ENCODE assay signal across 11 cellular contexts in the genomic region with DNA sequence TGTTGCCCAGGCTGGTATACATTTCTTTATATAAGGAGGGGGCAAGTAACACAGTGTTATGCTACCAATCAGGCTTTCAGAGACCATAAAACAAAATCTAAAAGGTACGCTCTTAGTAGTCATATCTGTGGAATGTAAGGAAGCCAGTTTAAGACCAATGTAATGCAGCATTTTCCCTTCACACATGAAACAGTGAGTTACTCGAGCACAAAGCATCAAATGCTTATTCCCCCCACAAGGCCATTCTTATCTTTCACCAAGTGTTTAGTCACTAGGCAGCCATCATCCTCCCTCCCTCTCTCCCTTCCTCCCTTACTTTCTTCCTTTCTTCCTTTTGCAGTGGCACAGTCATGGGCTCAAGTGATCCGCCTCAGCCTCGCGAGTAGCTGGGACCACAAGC. TPM values are rescaled to one million over a fixed set of nuclear protein-coding genes. Genes with fewer than 3 reads are reported as not detected.
DNase-seq lines count a peak whose midpoint lies in the region; ATAC-seq and TF ChIP-seq lines count a peak whose summit lies in the region.
"Had no signal": no experiment of that assay in that cellular context is flagged by ENCODE, and none has a peak within 500 bp of the region (broad histone marks: within the 10 kb centered on the region; RNA-seq: fewer than 3 reads in every experiment).

No MANE protein-coding gene starts in this region.

- H3K9me3 ChIP-seq in CD4-positive, alpha-beta T cell (ENCODE audit: control insufficient read depth, low read length): no peaks in the 10 kb centered on the region
- H3K9me3 ChIP-seq in naive thymus-derived CD4-positive, alpha-beta T cell (ENCODE audit: control insufficient read depth in 2 of 3, low read length in 3 of 3): no peaks in the 10 kb centered on the region
- H3K9me3 ChIP-seq in body of pancreas: no peaks in the 10 kb centered on the region

- H3K27me3 ChIP-seq in CD4-positive, alpha-beta T cell (ENCODE audit: control insufficient read depth, insufficient read depth, low read length): no peaks in the 10 kb centered on the region
- H3K27me3 ChIP-seq in naive thymus-derived CD4-positive, alpha-beta T cell (ENCODE audit: control insufficient read depth in 2 of 2, insufficient read depth in 2 of 2, low read length in 2 of 2): no peaks in the 10 kb centered on the region
- no peaks in the 10 kb centered on the region for H3K27me3 ChIP-seq in body of pancreas

- CTCF ChIA-PET in CD4-positive, alpha-beta T cell (lab: Charles Lee): interaction anchor here (1.2 to 2.3 kb wide), 5 partner anchors 10 to 60 kb away, joined by 3 to 9 read pairs (median 5); partner anchors contain the start of gene HMOX2
- CTCF ChIA-PET in naive thymus-derived CD4-positive, alpha-beta T cell (lab: Charles Lee): interaction anchor here (1.7 to 4.5 kb wide), 3 partner anchors 11 to 17 kb away, joined by 6 to 29 read pairs (median 10); no protein-coding TSS in a partner anchor

- no peak for TF ChIP-seq CTCF in CD4-positive, alpha-beta T cell (IDR thresholded peaks at IDR 0.05)
- TF ChIP-seq CTCF in chondrocyte (IDR thresholded peaks at IDR 0.05): no peak
- TF ChIP-seq CTCF in body of pancreas (IDR thresholded peaks at IDR 0.05): no peak

- no peaks in the 10 kb centered on the region for H3K9me3 Mint-ChIP-seq in CD4-positive, alpha-beta T cell
- H3K9me3 Mint-ChIP-seq in chondrocyte (ENCODE audit: low read depth): no peaks in the 10 kb centered on the region
- no peaks in the 10 kb centered on the region for H3K9me3 Mint-ChIP-seq in naive thymus-derived CD4-positive, alpha-beta T cell

- H3K36me3 Mint-ChIP-seq in CD4-positive, alpha-beta T cell (ENCODE audit: low read depth): peaks cover 69% of the 10 kb centered on the region
- peaks cover 5% of the 10 kb centered on the region for H3K36me3 Mint-ChIP-seq in chondrocyte (ENCODE audit: low read depth)
- peaks cover 4 to 34% (median 22%) of the 10 kb centered on the region in 5 donors for H3K36me3 Mint-ChIP-seq in naive thymus-derived CD4-positive, alpha-beta T cell

- DNase-seq in CD4-positive, alpha-beta T cell: no peak
- DNase-seq in M059J (ENCODE audit: low read depth): peak; percentile 89
- DNase-seq in chondrocyte (ENCODE audit: low spot score): no peak
- DNase-seq in naive thymus-derived CD4-positive, alpha-beta T cell: no peak
- no peak for DNase-seq in NCI-H1417 treated with DMSO at 0.1 percent for 48 hours (lab: John Stamatoyannopoulos, UW)
- DNase-seq in Ammon's horn (ENCODE audit: low spot score): no peak
- no peak for DNase-seq in body of pancreas
- DNase-seq: cortex of kidney; NCI-H524 treated with DMSO at 0.1 percent for 48 hours; stimulated activated CD4-positive, alpha-beta T cell treated with anti-CD3 and anti-CD28 coated beads, Interleukin-4, amount 100 ng/mL, for 1 hour had no signal

- H3K27ac ChIP-seq in CD4-positive, alpha-beta T cell (ENCODE audit: low read depth, low read length): peak overlapping the region; percentile 73
- H3K27ac ChIP-seq in naive thymus-derived CD4-positive, alpha-beta T cell (ENCODE audit: low read depth, low read length): peak overlapping the region; percentile 69
- H3K27ac ChIP-seq in body of pancreas: peak overlapping the region in 2 of 4 donors; percentile 39 to 76

- POLR2A ChIA-PET in CD4-positive, alpha-beta T cell (lab: Charles Lee): interaction anchor here (0.6 to 5.7 kb wide), 6 partner anchors 12 to 49 kb away, joined by 3 to 86 read pairs (median 36); partner anchors contain the start of genes CDIP1, HMOX2 and NMRAL1
- POLR2A ChIA-PET in naive thymus-derived CD4-positive, alpha-beta T cell (lab: Charles Lee): interaction anchor here (8.5 to 8.9 kb wide), 2 partner anchors 12 to 15 kb away, joined by 64 to 169 read pairs; partner anchors contain the start of genes HMOX2 and NMRAL1

- H3K4me1 Mint-ChIP-seq in CD4-positive, alpha-beta T cell (ENCODE audit: low read depth): peaks cover 70% of the 10 kb centered on the region
- H3K4me1 Mint-ChIP-seq in chondrocyte (ENCODE audit: low read depth): peaks cover 16% of the 10 kb centered on the region
- H3K4me1 Mint-ChIP-seq in naive thymus-derived CD4-positive, alpha-beta T cell: peaks cover 46 to 78% (median 62%) of the 10 kb centered on the region in 7 donors

- H3K4me3 ChIP-seq in naive thymus-derived CD4-positive, alpha-beta T cell (ENCODE audit: low read length): peak overlapping the region; percentile 32
- no peak overlapping the region for H3K4me3 ChIP-seq in body of pancreas

- H3K4me3 Mint-ChIP-seq in CD4-positive, alpha-beta T cell: peak overlapping the region; percentile 73
- no peak overlapping the region for H3K4me3 Mint-ChIP-seq in chondrocyte (ENCODE audit: unreplicated experiment)
- H3K4me3 Mint-ChIP-seq in naive thymus-derived CD4-positive, alpha-beta T cell: peak overlapping the region; percentile 62 to 87 (median 81)

- no peak for TF ChIP-seq POLR2A in body of pancreas (IDR thresholded peaks at IDR 0.05)

- H3K36me3 ChIP-seq in naive thymus-derived CD4-positive, alpha-beta T cell (ENCODE audit: control insufficient read depth in 2 of 3, insufficient read depth in 3 of 3, low read length in 3 of 3): peaks cover 0 to 28% (median 7%) of the 10 kb centered on the region in 3 experiments
- H3K36me3 ChIP-seq in body of pancreas (replicated peaks in 1 of 2; ENCODE audit: insufficient read depth in 1 of 2, low read depth in 2 of 2): no peaks in the 10 kb centered on the region

- H3K27ac Mint-ChIP-seq in CD4-positive, alpha-beta T cell: peak overlapping the region; percentile 91
- H3K27ac Mint-ChIP-seq in chondrocyte (ENCODE audit: unreplicated experiment): peak overlapping the region; percentile 93
- H3K27ac Mint-ChIP-seq in naive thymus-derived CD4-positive, alpha-beta T cell: peak overlapping the region; percentile 92 to 98 (median 96)

- H3K27me3 Mint-ChIP-seq in CD4-positive, alpha-beta T cell: no peaks in the 10 kb centered on the region
- no peaks in the 10 kb centered on the region for H3K27me3 Mint-ChIP-seq in chondrocyte (ENCODE audit: low read depth)
- H3K27me3 Mint-ChIP-seq in naive thymus-derived CD4-positive, alpha-beta T cell: no peaks in the 10 kb centered on the region

- intact Hi-C loops in CD4-positive, alpha-beta T cell (cut with DNase I, micrococcal nuclease): no loop called here
- intact Hi-C loops in naive thymus-derived CD4-positive, alpha-beta T cell (cut with micrococcal nuclease): loop anchor here in 1 of 2 donors (2.0 kb wide), 1 partner anchor 64 kb away; the partner anchor contains the start of gene DNAJA3
- intact Hi-C loops in body of pancreas (cut with DNase I): no loop called here

- peaks cover 55 to 74% of the 10 kb centered on the region in 2 donors for H3K4me1 ChIP-seq in naive thymus-derived CD4-positive, alpha-beta T cell (ENCODE audit: control insufficient read depth in 2 of 2, insufficient read depth in 2 of 2, low read length in 2 of 2)
- H3K4me1 ChIP-seq in body of pancreas: peaks cover 57% of the 10 kb centered on the region

- 88% methylated on average over 5 of the region's 5 CpGs for WGBS in body of pancreas, 2 donors

- ATAC-seq in CD4-positive, alpha-beta T cell (ENCODE audit: poor library complexity): no peak
- ATAC-seq in naive thymus-derived CD4-positive, alpha-beta T cell: no peak
- no peak for ATAC-seq in GM21723 (IDR thresholded peaks at IDR 0.05; ENCODE audit: unreplicated experiment)
- no peak for ATAC-seq in body of pancreas

RNA-seq across cellular contexts. Expression of gene HMOX2, which starts 12.8 kb away (rescaled TPM):
- 10 to 100 TPM; 63.4 to 66.4 TPM for total RNA-seq in CD4-positive, alpha-beta T cell
- total RNA-seq in M059J (2014; rRNA removed; shearing (Covaris generic)): 54.5 and 86.1 TPM in 2 replicates
- 45.9 to 69.4 TPM (median 46.4 TPM) in 3 replicates for total RNA-seq in chondrocyte
- total RNA-seq in naive thymus-derived CD4-positive, alpha-beta T cell: 10 to 100 TPM; 44.6 to 84.9 (median 61.0) TPM
- 100 to 1,000 TPM; 127 to 163 TPM for polyA plus RNA-seq in naive thymus-derived CD4-positive, alpha-beta T cell
- 100 to 1,000 TPM in 1 of 2 donors, 10 to 100 TPM in 1; 18.4 to 115 TPM for total RNA-seq in body of pancreas

RNA-seq across cellular contexts. Expression of gene NMRAL1, which starts 14.6 kb away (rescaled TPM):
- 10 to 100 TPM; 28.6 to 29.5 TPM for total RNA-seq in CD4-positive, alpha-beta T cell
- 118 and 126 TPM in 2 replicates for total RNA-seq in M059J (2014; rRNA removed; shearing (Covaris generic))
- total RNA-seq in chondrocyte (41.0 to 56.3 TPM (median 44.0 TPM) in 3 replicates), body of pancreas (10 to 100 TPM; 36.3 to 43.8 TPM)
- 10 to 100 TPM; 34.2 to 72.7 (median 58.1) TPM for total RNA-seq in naive thymus-derived CD4-positive, alpha-beta T cell
- 10 to 100 TPM; 61.3 to 81.8 TPM for polyA plus RNA-seq in naive thymus-derived CD4-positive, alpha-beta T cell

RNA-seq across cellular contexts. Expression of gene CDIP1, which starts 49.5 kb away (rescaled TPM):
- 10 to 100 TPM; 19.5 to 22.4 TPM for total RNA-seq in CD4-positive, alpha-beta T cell
- 16.0 and 20.9 TPM in 2 replicates for total RNA-seq in M059J (2014; rRNA removed; shearing (Covaris generic))
- 23.9 to 36.8 TPM (median 36.4 TPM) in 3 replicates for total RNA-seq in chondrocyte
- 10 to 100 TPM; 28.1 to 41.1 (median 31.0) TPM for total RNA-seq in naive thymus-derived CD4-positive, alpha-beta T cell
- polyA plus RNA-seq in naive thymus-derived CD4-positive, alpha-beta T cell: 10 to 100 TPM; 28.3 to 33.4 TPM
- total RNA-seq in body of pancreas: 10 to 100 TPM; 12.9 to 23.3 TPM
